Comparison of ENCODE assay signal across 23 cellular contexts in the genomic region with DNA sequence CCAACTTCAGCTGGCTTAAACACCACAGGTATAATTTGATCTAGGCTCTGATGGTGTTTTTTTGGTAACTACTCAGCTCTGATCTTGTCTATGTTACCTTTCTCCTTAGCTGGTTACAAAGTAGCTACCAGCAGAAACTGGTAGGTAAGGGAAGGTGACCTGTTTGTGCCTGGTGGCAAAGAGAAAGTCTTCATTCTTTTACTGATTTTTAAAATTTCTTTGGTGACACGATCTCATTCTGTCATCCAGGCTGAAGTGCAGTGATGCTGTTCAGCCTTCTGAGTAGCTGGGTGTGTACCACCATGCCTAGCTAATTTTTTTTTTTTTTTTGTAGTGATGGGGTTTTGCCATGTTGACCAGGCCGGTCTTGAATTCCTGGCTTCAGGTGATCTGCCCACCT.
"Had no signal": no experiment of that assay in that cellular context is flagged by ENCODE, and none has a peak within 500 bp of the region (broad histone marks: within the 10 kb centered on the region; RNA-seq: fewer than 3 reads in every experiment).

No MANE protein-coding gene starts in this region.

- H3K27me3 ChIP-seq: body of pancreas, heart right ventricle, sigmoid colon, tibial artery had no signal

- H3K27me3 Mint-ChIP-seq: activated naive CD4-positive, alpha-beta T cell treated with anti-CD3 and anti-CD28 coated beads, Interleukin-2, amount 50 U/mL, for 24 hours; naive thymus-derived CD8-positive, alpha-beta T cell; progenitor cell of endocrine pancreas had no signal

- DNase-seq: activated CD4-positive, alpha-beta T cell treated with anti-CD3 and anti-CD28 coated beads for 1 hour; activated CD4-positive, alpha-beta T cell treated with anti-CD3 and anti-CD28 coated beads, Interleukin-2, amount 50 U/mL, for 4 hours; activated CD8-positive, alpha-beta memory T cell treated with anti-CD3 and anti-CD28 coated beads for 24 hours; activated CD8-positive, alpha-beta memory T cell treated with anti-CD3 and anti-CD28 coated beads, Interleukin-2, amount 50 U/mL, for 4 hours; activated gamma-delta T cell; anterior cingulate cortex; body of pancreas; erythroblast; heart right ventricle; lower lobe of right lung; naive thymus-derived CD8-positive, alpha-beta T cell; retina; sigmoid colon; stimulated activated CD4-positive, alpha-beta T cell treated with anti-CD3 and anti-CD28 coated beads, Interleukin-15, amount 100 ng/mL, for 24 hours; stimulated activated CD8-positive, alpha-beta memory T cell treated with anti-CD3 and anti-CD28 coated beads, Interleukin-4, amount 100 ng/mL, for 48 hours; stimulated activated naive CD8-positive, alpha-beta T cell treated with anti-CD3 and anti-CD28 coated beads, Interleukin-15, Interleukin-2, amounts not matched to agents 100 U/mL and 50 U/mL, for 24 hours; SW 1271; tibial artery; WERI-Rb-1 had no signal

- H3K4me3 ChIP-seq: body of pancreas, heart right ventricle, lower lobe of right lung, sigmoid colon, smooth muscle cell, tibial artery had no signal

- H3K27ac Mint-ChIP-seq: activated naive CD4-positive, alpha-beta T cell treated with anti-CD3 and anti-CD28 coated beads, Interleukin-2, amount 50 U/mL, for 24 hours; progenitor cell of endocrine pancreas had no signal

- ATAC-seq: body of pancreas; heart right ventricle; left lobe of liver; lower lobe of right lung; naive thymus-derived CD8-positive, alpha-beta T cell had no signal

- H3K27ac ChIP-seq: body of pancreas, heart right ventricle, lower lobe of right lung, sigmoid colon, tibial artery, WERI-Rb-1 had no signal

- H3K9me3 ChIP-seq: body of pancreas, sigmoid colon, tibial artery had no signal

- H3K4me3 Mint-ChIP-seq: activated naive CD4-positive, alpha-beta T cell treated with anti-CD3 and anti-CD28 coated beads, Interleukin-2, amount 50 U/mL, for 24 hours; naive thymus-derived CD8-positive, alpha-beta T cell had no signal

- H3K4me1 ChIP-seq: body of pancreas, lower lobe of right lung, sigmoid colon had no signal

- H3K9me3 Mint-ChIP-seq: activated naive CD4-positive, alpha-beta T cell treated with anti-CD3 and anti-CD28 coated beads, Interleukin-2, amount 50 U/mL, for 24 hours; naive thymus-derived CD8-positive, alpha-beta T cell had no signal
